ENCODE assay signal across 14 cellular contexts in genomic region chr10:86642021-86642420, GRCh38. TPM values are rescaled to one million over a fixed set of nuclear protein-coding genes. Genes with fewer than 3 reads are reported as not detected.
DNase-seq lines count a peak whose midpoint lies in the region; ATAC-seq lines count a peak whose summit lies in the region.
"Had no signal": no experiment of that assay in that cellular context is flagged by ENCODE, and none has a peak within 500 bp of the region (broad histone marks: within the 10 kb centered on the region; RNA-seq: fewer than 3 reads in every experiment).

No MANE protein-coding gene starts in this region.

- H3K4me1 ChIP-seq in adipocyte (ENCODE audit: control insufficient read depth, insufficient read depth, low read length), result peaks cover 19% of the 10 kb centered on the region

- H3K9ac ChIP-seq in adipocyte (ENCODE audit: low read length), result no peak overlapping the region
- H3K9ac ChIP-seq: BLaER1 treated with 17β-estradiol and CSF1 and Interleukin-3, amounts not matched to agents 10 nM and 100 nM had no signal

- H3K27me3 ChIP-seq in adipocyte (replicated peaks; ENCODE audit: control insufficient read depth, insufficient read depth, low read length), result no peaks in the 10 kb centered on the region
- H3K27me3 ChIP-seq: BLaER1 treated with 17β-estradiol and CSF1 and Interleukin-3, amounts not matched to agents 10 nM and 100 nM had no signal

- no peaks in the 10 kb centered on the region for H3K9me3 ChIP-seq in adipocyte (ENCODE audit: control insufficient read depth, low read length)
- H3K9me3 ChIP-seq: BLaER1 treated with 17β-estradiol and CSF1 and Interleukin-3, amounts not matched to agents 10 nM and 100 nM had no signal

- no peak overlapping the region for H3K4me3 ChIP-seq in adipocyte (ENCODE audit: low read length)
- H3K4me3 ChIP-seq: BLaER1 treated with 17β-estradiol and CSF1 and Interleukin-3, amounts not matched to agents 10 nM and 100 nM; SK-N-MC had no signal

- peak; percentile 35 for DNase-seq in NCI-H2171 treated with DMSO at 0.1 percent for 48 hours (lab: John Stamatoyannopoulos, UW)
- no peak for DNase-seq in NCI-H2171 (lab: John Stamatoyannopoulos, UW)
- DNase-seq in adipocyte (ENCODE audit: low read depth), result peak; percentile 22
- DNase-seq in globus pallidus (ENCODE audit: low spot score), result peak; percentile 63
- no peak for DNase-seq in dermis blood vessel endothelial cell
- no peak for DNase-seq in activated CD4-positive, CD25-positive, alpha-beta regulatory T cell (lab: John Stamatoyannopoulos, UW)
- DNase-seq: KG1, NCI-H1694, NCI-H2107, NCI-H748 treated with DMSO at 0.1 percent for 48 hours had no signal

- H3K36me3 ChIP-seq in adipocyte (ENCODE audit: control insufficient read depth, insufficient read depth, low read length, severe bottlenecking), result no peaks in the 10 kb centered on the region
- H3K36me3 ChIP-seq: BLaER1 treated with 17β-estradiol and CSF1 and Interleukin-3, amounts not matched to agents 10 nM and 100 nM had no signal

- ATAC-seq in HG03457 (IDR thresholded peaks at IDR 0.05; ENCODE audit: unreplicated experiment), result no peak

RNA-seq across cellular contexts. Expression of gene OPN4, which starts 12.3 kb away (rescaled TPM):
- not detected in 2 replicates for total RNA-seq in dermis blood vessel endothelial cell
- total RNA-seq: HFFc6 had no signal

RNA-seq across cellular contexts. Expression of gene LDB3, which starts 26.3 kb away (rescaled TPM):
- not detected in 2 replicates for total RNA-seq in dermis blood vessel endothelial cell

Comparison
In these comparisons a context has a peak if more than half of its experiments do, and no peak if none do; other contexts are left out.
1. DNase-seq: peak in NCI-H2171 treated with DMSO at 0.1 percent for 48 hours (single experiment), adipocyte (single experiment) and globus pallidus (single experiment); none in NCI-H2171 (single experiment), dermis blood vessel endothelial cell (single experiment) and activated CD4-positive, CD25-positive, alpha-beta regulatory T cell (0 of 4).